ENCODE assay signal across 8 cellular contexts in genomic region chr20:58179432-58180099, GRCh38. TPM values are rescaled to one million over a fixed set of nuclear protein-coding genes. Genes with fewer than 3 reads are reported as not detected.
DNase-seq lines count a peak whose midpoint lies in the region; ATAC-seq and TF ChIP-seq lines count a peak whose summit lies in the region.

No MANE protein-coding gene starts in this region.

- H3K4me3 ChIP-seq in parathyroid adenoma (ENCODE audit: low read depth, low read length): peak overlapping the region; percentile 38
- peak overlapping the region; percentile 20 to 52 (median 32) for H3K4me3 ChIP-seq in tibial nerve

- H3K27ac Mint-ChIP-seq in activated naive CD4-positive, alpha-beta T cell treated with anti-CD3 and anti-CD28 coated beads for 36 hours: no peak overlapping the region

- CTCF ChIA-PET in activated naive CD4-positive, alpha-beta T cell treated with anti-CD3 and anti-CD28 coated beads for 36 hours (lab: Charles Lee): interaction anchor here (0.6 to 4.1 kb wide), 15 partner anchors 10 to 633 kb away, joined by 3 to 16 read pairs (median 3); no protein-coding TSS in a partner anchor

- ATAC-seq in HG03460 (IDR thresholded peaks at IDR 0.05; ENCODE audit: unreplicated experiment): peak; percentile 63

- intact Hi-C loops in activated naive CD4-positive, alpha-beta T cell treated with anti-CD3 and anti-CD28 coated beads for 36 hours (cut with micrococcal nuclease): loop anchor here (1.0 to 10.0 kb wide), 4 partner anchors 95 to 665 kb away; no protein-coding TSS in a partner anchor
- intact Hi-C loops in head of caudate nucleus (cut with DNase I): loop anchor here (5.0 kb wide), 1 partner anchor 527 kb away; no protein-coding TSS in a partner anchor

- H3K9ac ChIP-seq in parathyroid adenoma: no peak overlapping the region

- H3K36me3 Mint-ChIP-seq in activated naive CD4-positive, alpha-beta T cell treated with anti-CD3 and anti-CD28 coated beads for 36 hours (ENCODE audit: low read depth): no peaks in the 10 kb centered on the region

- no peaks in the 10 kb centered on the region for H3K36me3 ChIP-seq in parathyroid adenoma (ENCODE audit: control insufficient read depth, insufficient read depth, low read length)
- no peaks in the 10 kb centered on the region for H3K36me3 ChIP-seq in tibial nerve

- peaks cover 12% of the 10 kb centered on the region for H3K27me3 Mint-ChIP-seq in activated naive CD4-positive, alpha-beta T cell treated with anti-CD3 and anti-CD28 coated beads for 36 hours (ENCODE audit: low read depth)

- TF ChIP-seq POLR2A in tibial nerve (IDR thresholded peaks at IDR 0.05): no peak

- H3K79me2 ChIP-seq in parathyroid adenoma: no peaks in the 10 kb centered on the region

- no peak for TF ChIP-seq EP300 in tibial nerve (IDR thresholded peaks at IDR 0.05)

- DNase-seq in Daoy (ENCODE audit: low read depth) (peak; percentile 67), SK-MEL-5 (ENCODE audit: low read depth, low spot score) (peak; percentile 60), head of caudate nucleus (peak; percentile 8 to 88 (median 72)), tibial nerve (ENCODE audit: low spot score in 2 of 2) (peak; percentile 34 to 35), amniotic stem cell (lab: John Stamatoyannopoulos, UW) (no peak)
- peak; percentile 64 for DNase-seq in activated naive CD4-positive, alpha-beta T cell treated with anti-CD3 and anti-CD28 coated beads for 36 hours

- H3K4me1 ChIP-seq in parathyroid adenoma (peaks cover 2% of the 10 kb centered on the region), tibial nerve (peaks cover 0 to 54% (median 18%) of the 10 kb centered on the region in 4 donors)

- H3K9me3 ChIP-seq in parathyroid adenoma (ENCODE audit: control insufficient read depth, low read length) (peaks cover 3% of the 10 kb centered on the region), tibial nerve (peaks cover 0 to 12% (median 2%) of the 10 kb centered on the region in 4 donors)

- H3K9me3 Mint-ChIP-seq in activated naive CD4-positive, alpha-beta T cell treated with anti-CD3 and anti-CD28 coated beads for 36 hours: no peaks in the 10 kb centered on the region

- WGBS in tibial nerve, 2 donors: 1 to 5% methylated on average over 12 to 39 of the region's 46 CpGs

- H3K4me3 Mint-ChIP-seq in activated naive CD4-positive, alpha-beta T cell treated with anti-CD3 and anti-CD28 coated beads for 36 hours: peak overlapping the region; percentile 42

- peak overlapping the region; percentile 79 for H3K4me2 ChIP-seq in parathyroid adenoma (ENCODE audit: low read length)

- no peaks in the 10 kb centered on the region for H3K27me3 ChIP-seq in parathyroid adenoma (ENCODE audit: control insufficient read depth, insufficient read depth, low read length)
- no peaks in the 10 kb centered on the region for H3K27me3 ChIP-seq in tibial nerve

- H3K27ac ChIP-seq in parathyroid adenoma (no peak overlapping the region), tibial nerve (peak overlapping the region; percentile 12 to 93 (median 19))

- TF ChIP-seq CTCF in parathyroid adenoma (IDR thresholded peaks at IDR 0.05) (peak; percentile 99), tibial nerve (IDR thresholded peaks at IDR 0.05) (peak; percentile 98 to 100 (median 99))

- in situ Hi-C loops in SK-MEL-5 (cut with HindIII; ENCODE audit: low pct_unique_long_range_greater_than_20kb, low sequenced_read_pairs): loop anchor here (25.0 kb wide), 1 partner anchor 242 kb away; no protein-coding TSS in a partner anchor

- H3K4me1 Mint-ChIP-seq in activated naive CD4-positive, alpha-beta T cell treated with anti-CD3 and anti-CD28 coated beads for 36 hours (ENCODE audit: low read depth): peaks cover 9% of the 10 kb centered on the region

- peak overlapping the region; percentile 79 for H2AFZ ChIP-seq in parathyroid adenoma

RNA-seq across cellular contexts. Expression of gene ANKRD60, which starts 48.9 kb away (rescaled TPM):
- total RNA-seq in Daoy (2014; rRNA removed; shearing (Covaris generic)): not detected in 2 replicates
- total RNA-seq in SK-MEL-5 (2014; rRNA removed; shearing (Covaris generic)): not detected in 2 replicates
- not detected in 2 replicates for polyA plus RNA-seq in SK-MEL-5 (2015; cell fraction: cytosol; rRNA removed)
- not detected in 2 replicates for polyA plus RNA-seq in SK-MEL-5 (2015; cell fraction: nucleus; rRNA removed)
- not detected for total RNA-seq in activated naive CD4-positive, alpha-beta T cell treated with anti-CD3 and anti-CD28 coated beads for 36 hours
- total RNA-seq in tibial nerve: not detected
